In genomic region chr10:67607472-67607871, GRCh38 we compare ENCODE assay signal across 18 cellular contexts.
A peak's percentile ranks its signal among the peaks of the same experiment; 100 is the strongest.
DNase-seq lines count a peak whose midpoint lies in the region; ATAC-seq and TF ChIP-seq lines count a peak whose summit lies in the region.
"Had no signal": no experiment of that assay in that cellular context is flagged by ENCODE, and none has a peak within 500 bp of the region (broad histone marks: within the 10 kb centered on the region; RNA-seq: fewer than 3 reads in every experiment).

No MANE protein-coding gene starts in this region.

- peaks cover 34% of the 10 kb centered on the region for H3K27me3 Mint-ChIP-seq in T-helper 2 cell treated with Interferon-gamma antibody and Interleukin-4, amounts not matched to agents 5 μg/mL and 100 μg/mL, for 36 hours (ENCODE audit: low read depth)
- H3K27me3 Mint-ChIP-seq in mesothelial cell of epicardium (ENCODE audit: low read depth) (no peaks in the 10 kb centered on the region), T-helper 17 cell (no peaks in the 10 kb centered on the region)

- intact Hi-C loops in posterior cingulate gyrus (cut with DNase I) = no loop called here

- TF ChIP-seq CTCF in mesothelial cell of epicardium (IDR thresholded peaks at IDR 0.05; ENCODE audit: unreplicated experiment) = no peak

- ATAC-seq in GM19463 (IDR thresholded peaks at IDR 0.05; ENCODE audit: unreplicated experiment) = peak; percentile 65
- ATAC-seq in T-helper 17 cell = no peak
- ATAC-seq: gastroesophageal sphincter, K562, mucosa of descending colon had no signal

- H3K9me3 Mint-ChIP-seq in T-helper 2 cell treated with Interferon-gamma antibody and Interleukin-4, amounts not matched to agents 5 μg/mL and 100 μg/mL, for 36 hours = no peaks in the 10 kb centered on the region
- H3K9me3 Mint-ChIP-seq in mesothelial cell of epicardium = peaks cover 4% of the 10 kb centered on the region
- H3K9me3 Mint-ChIP-seq: activated CD4-positive, alpha-beta T cell treated with anti-CD3 and anti-CD28 coated beads, Interleukin-2, amount 10 ng/mL, durations not matched to agents 7 days and 5 days; T-helper 1 cell treated with Interleukin-12 subunit alpha and Interleukin-12 subunit beta and Interleukin-4 antibody, amounts not matched to agents 30 μg/mL and 1 μg/mL, for 36 hours had no signal

- H3K4me3 Mint-ChIP-seq in T-helper 2 cell treated with Interferon-gamma antibody and Interleukin-4, amounts not matched to agents 5 μg/mL and 100 μg/mL, for 36 hours = no peak overlapping the region
- H3K4me3 Mint-ChIP-seq in mesothelial cell of epicardium (no peak overlapping the region), T-helper 17 cell (no peak overlapping the region)
- H3K4me3 Mint-ChIP-seq: activated CD4-positive, alpha-beta T cell treated with anti-CD3 and anti-CD28 coated beads, Interleukin-2, amount 10 ng/mL, durations not matched to agents 7 days and 5 days; T-helper 1 cell treated with Interleukin-12 subunit alpha and Interleukin-12 subunit beta and Interleukin-4 antibody, amounts not matched to agents 30 μg/mL and 1 μg/mL, for 36 hours had no signal

- peaks cover 14% of the 10 kb centered on the region for H3K4me1 Mint-ChIP-seq in T-helper 2 cell treated with Interferon-gamma antibody and Interleukin-4, amounts not matched to agents 5 μg/mL and 100 μg/mL, for 36 hours (ENCODE audit: low read depth)
- H3K4me1 Mint-ChIP-seq in mesothelial cell of epicardium = peaks cover 35% of the 10 kb centered on the region
- peaks cover 4% of the 10 kb centered on the region for H3K4me1 Mint-ChIP-seq in T-helper 17 cell

- H3K36me3 Mint-ChIP-seq in T-helper 2 cell treated with Interferon-gamma antibody and Interleukin-4, amounts not matched to agents 5 μg/mL and 100 μg/mL, for 36 hours (ENCODE audit: low read depth) = no peaks in the 10 kb centered on the region
- H3K36me3 Mint-ChIP-seq in mesothelial cell of epicardium (no peaks in the 10 kb centered on the region), T-helper 17 cell (ENCODE audit: low read depth) (no peaks in the 10 kb centered on the region)

- in situ Hi-C loops in ACHN (cut with HindIII; ENCODE audit: low pct_ligation_motif_present, low pct_unique_long_range_greater_than_20kb, low sequenced_read_pairs) = no loop called here

- no peak overlapping the region for H3K27ac Mint-ChIP-seq in T-helper 2 cell treated with Interferon-gamma antibody and Interleukin-4, amounts not matched to agents 5 μg/mL and 100 μg/mL, for 36 hours
- H3K27ac Mint-ChIP-seq in mesothelial cell of epicardium (no peak overlapping the region), T-helper 17 cell (no peak overlapping the region)
- H3K27ac Mint-ChIP-seq: activated CD4-positive, alpha-beta T cell treated with anti-CD3 and anti-CD28 coated beads, Interleukin-2, amount 10 ng/mL, durations not matched to agents 7 days and 5 days; T-helper 1 cell treated with Interleukin-12 subunit alpha and Interleukin-12 subunit beta and Interleukin-4 antibody, amounts not matched to agents 30 μg/mL and 1 μg/mL, for 36 hours had no signal

- peak; percentile 15 for DNase-seq in ACHN
- DNase-seq in T-helper 2 cell treated with Interferon-gamma antibody and Interleukin-4, amounts not matched to agents 5 μg/mL and 100 μg/mL, for 36 hours (ENCODE audit: low spot score) = peak; percentile 16
- DNase-seq in kidney tubule cell (ENCODE audit: low spot score) = peak; percentile 54
- DNase-seq in mesothelial cell of epicardium (ENCODE audit: low spot score in 2 of 2, unreplicated experiment in 2 of 2) = no peak
- DNase-seq in T-helper 17 cell = no peak
- no peak for DNase-seq in posterior cingulate gyrus
- no peak for DNase-seq in NOMO-1 treated with dmso at 0.1 percent for 144 hours (lab: John Stamatoyannopoulos, UW; ENCODE audit: unreplicated experiment)
- DNase-seq: activated CD4-positive, alpha-beta T cell treated with anti-CD3 and anti-CD28 coated beads, Interleukin-2, amount 10 ng/mL, durations not matched to agents 7 days and 5 days; BE2C; DND-41; mucosa of descending colon; NCI-H146; NCI-H510A had no signal

- H3K9me3 ChIP-seq in T-helper 17 cell (ENCODE audit: control insufficient read depth, low read length, poor library complexity, severe bottlenecking) = no peaks in the 10 kb centered on the region
- H3K9me3 ChIP-seq: BE2C, gastroesophageal sphincter, mucosa of descending colon, tibial nerve had no signal

Comparison
In these comparisons a context has a peak if more than half of its experiments do, and no peak if none do; other contexts are left out.
1. DNase-seq: peak in ACHN (single experiment), T-helper 2 cell treated with Interferon-gamma antibody and Interleukin-4, amounts not matched to agents 5 μg/mL and 100 μg/mL, for 36 hours (single experiment) and kidney tubule cell (single experiment); none in mesothelial cell of epicardium (0 of 2), T-helper 17 cell (0 of 3), posterior cingulate gyrus (0 of 10) and NOMO-1 treated with dmso at 0.1 percent for 144 hours (single experiment).